In the genomic region with DNA sequence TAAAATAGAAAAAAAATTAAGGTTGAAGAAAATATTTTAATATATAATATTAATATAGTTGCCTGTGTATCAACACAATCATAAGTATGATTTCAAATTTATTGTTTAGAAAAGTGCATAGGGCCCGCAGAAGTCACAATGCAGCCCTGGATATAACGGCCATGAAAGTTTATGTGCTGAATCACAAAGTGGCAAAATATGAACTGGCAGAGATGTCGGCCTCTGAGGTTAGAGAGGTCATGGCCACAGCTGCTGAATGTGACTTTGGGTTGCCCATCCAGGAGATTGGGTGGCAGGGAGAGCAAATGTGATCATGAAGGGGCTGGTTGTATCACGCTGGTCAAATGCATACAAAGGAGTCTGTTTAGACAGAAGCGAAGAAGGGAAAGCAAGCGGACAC, we compare ENCODE assay signal across 1 cellular context.
TF ChIP-seq lines count a peak whose summit lies in the region.

No MANE protein-coding gene starts in this region.

TF ChIP-seq in HepG2, 621 proteins besides CTCF, POLR2A, EP300 and RAD21:
- no peak for TF ChIP-seq ZKSCAN8 (CRISPR knock-in tag; IDR thresholded peaks at IDR 0.05; ENCODE audit: borderline replicate concordance)
- TF ChIP-seq, protein P1, sequence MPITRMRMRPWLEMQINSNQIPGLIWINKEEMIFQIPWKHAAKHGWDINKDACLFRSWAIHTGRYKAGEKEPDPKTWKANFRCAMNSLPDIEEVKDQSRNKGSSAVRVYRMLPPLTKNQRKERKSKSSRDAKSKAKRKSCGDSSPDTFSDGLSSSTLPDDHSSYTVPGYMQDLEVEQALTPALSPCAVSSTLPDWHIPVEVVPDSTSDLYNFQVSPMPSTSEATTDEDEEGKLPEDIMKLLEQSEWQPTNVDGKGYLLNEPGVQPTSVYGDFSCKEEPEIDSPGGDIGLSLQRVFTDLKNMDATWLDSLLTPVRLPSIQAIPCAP (CRISPR knock-in tag; IDR thresholded peaks at IDR 0.05; ENCODE audit: low read depth): no peak
- no peak for TF ChIP-seq ZNF354B (CRISPR knock-in tag; IDR thresholded peaks at IDR 0.05)
- no peak for TF ChIP-seq DNMT3B (CRISPR knock-in tag; conservative IDR thresholded peaks at IDR 0.05)
